ENCODE assay signal across 8 cellular contexts in the genomic region with DNA sequence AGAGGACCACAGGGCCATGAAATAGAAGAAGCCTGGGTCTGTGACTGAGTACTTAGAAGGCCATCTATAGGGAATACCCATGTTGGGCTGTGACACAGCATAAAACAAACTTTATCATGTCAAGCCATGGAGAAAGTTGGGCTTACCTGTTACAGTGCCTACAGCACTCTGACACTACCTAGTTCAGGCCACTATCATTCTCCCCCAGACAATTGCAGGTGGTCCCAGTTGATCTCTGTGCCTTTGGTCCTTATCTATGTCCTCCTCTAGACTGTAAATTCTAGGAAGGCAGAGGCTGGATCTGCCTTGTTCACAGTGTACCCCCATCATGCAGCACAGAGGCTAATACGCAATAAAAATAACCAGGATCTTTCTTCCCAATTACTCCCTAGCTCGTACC.
"Had no signal": no experiment of that assay in that cellular context is flagged by ENCODE, and none has a peak within 500 bp of the region (broad histone marks: within the 10 kb centered on the region; RNA-seq: fewer than 3 reads in every experiment).

No MANE protein-coding gene starts in this region.

- H3K4me3 Mint-ChIP-seq: IgD-negative memory B cell had no signal

- H3K27ac Mint-ChIP-seq: IgD-negative memory B cell had no signal

- ATAC-seq: HepG2 had no signal

- FAIRE-seq: HepG2, HTR-8/SVneo had no signal

- DNase-seq: IMR-90, KBM-7, KG1 had no signal

- H3K27ac ChIP-seq: HL-60, KMS-11 had no signal

- H3K36me3 Mint-ChIP-seq: IgD-negative memory B cell had no signal

- H3K9ac ChIP-seq: KMS-11 had no signal

- H3K4me2 ChIP-seq: KMS-11 had no signal

- H3K4me1 Mint-ChIP-seq: IgD-negative memory B cell had no signal
